Comparison of ENCODE assay signal across 2 cellular contexts in genomic region chr4:89049853-89050252, GRCh38.
TF ChIP-seq lines count a peak whose summit lies in the region.

No MANE protein-coding gene starts in this region.

TF ChIP-seq in IMR-90, 13 proteins besides CTCF, POLR2A, EP300 and RAD21:
- TF ChIP-seq BHLHE40 (IDR thresholded peaks at IDR 0.05; ENCODE audit: low read depth, low read length) (no peak), CEBPB (IDR thresholded peaks at IDR 0.05; ENCODE audit: low read depth, low read length) (no peak), MAFK (IDR thresholded peaks at IDR 0.05; ENCODE audit: low read depth, low read length) (no peak), FOS (IDR thresholded peaks at IDR 0.05; ENCODE audit: low read depth, low read length) (no peak), ELK1 (IDR thresholded peaks at IDR 0.05; ENCODE audit: borderline replicate concordance, low read depth, low read length) (no peak), NFE2L2 (IDR thresholded peaks at IDR 0.05; ENCODE audit: low read depth, low read length) (no peak), MAZ (IDR thresholded peaks at IDR 0.05; ENCODE audit: borderline replicate concordance, low read depth, low read length) (no peak), USF2 (IDR thresholded peaks at IDR 0.05; ENCODE audit: low read depth, low read length) (no peak), SMC3 (IDR thresholded peaks at IDR 0.05; ENCODE audit: low read depth, low read length) (no peak), RFX5 (IDR thresholded peaks at IDR 0.05; ENCODE audit: low read depth, low read length) (no peak), MXI1 (IDR thresholded peaks at IDR 0.05; ENCODE audit: borderline replicate concordance, low read depth, low read length) (no peak)

TF ChIP-seq in K562, 482 proteins besides CTCF, POLR2A, EP300 and RAD21:
- TF ChIP-seq HMBOX1 (IDR thresholded peaks at IDR 0.05) = 0 out of 2 replicates have a peak, but pooled peaks have one; percentile 24
- TF ChIP-seq CBX3 (IDR thresholded peaks at IDR 0.05; ENCODE audit: borderline replicate concordance in 1 of 2, low read length in 2 of 2) = no peak
- TF ChIP-seq ZFP91 (CRISPR knock-in tag; IDR thresholded peaks at IDR 0.05) = no peak
- no peak for TF ChIP-seq CEBPZ (IDR thresholded peaks at IDR 0.05; ENCODE audit: borderline replicate concordance, low read depth, low read length)
- no peak for TF ChIP-seq MAFF (IDR thresholded peaks at IDR 0.05; ENCODE audit: low read length)
- TF ChIP-seq TRIM25 (IDR thresholded peaks at IDR 0.05; ENCODE audit: borderline replicate concordance) = no peak
- no peak for TF ChIP-seq SMC3 (conservative IDR thresholded peaks at IDR 0.05; ENCODE audit: insufficient read depth, low read depth, low read length)
- TF ChIP-seq ZBTB5 (IDR thresholded peaks at IDR 0.05) = no peak
- TF ChIP-seq ZNF780A (CRISPR knock-in tag; IDR thresholded peaks at IDR 0.05) = no peak
- no peak for TF ChIP-seq CHCHD3 (CRISPR knock-in tag; IDR thresholded peaks at IDR 0.05)
- no peak for TF ChIP-seq L3MBTL2 (IDR thresholded peaks at IDR 0.05)
- TF ChIP-seq ILK (tag; IDR thresholded peaks at IDR 0.05; ENCODE audit: borderline replicate concordance, low read depth) = no peak
- TF ChIP-seq ZBTB40 (IDR thresholded peaks at IDR 0.05) = peak; percentile 66; the same call in 1 of the 2 replicates
- TF ChIP-seq ZBTB40 (CRISPR knock-in tag; IDR thresholded peaks at IDR 0.05) = no peak
- no peak for TF ChIP-seq ZFX (CRISPR knock-in tag; IDR thresholded peaks at IDR 0.05)
- no peak for TF ChIP-seq TFAP4 (CRISPR knock-in tag; IDR thresholded peaks at IDR 0.05; ENCODE audit: borderline replicate concordance)
- no peak for TF ChIP-seq TRIM28 (IDR thresholded peaks at IDR 0.05)
- TF ChIP-seq JUNB (CRISPR knock-in tag; conservative IDR thresholded peaks at IDR 0.05) = no peak
